26 cellular contexts compared by ENCODE assay signal in genomic region chr14:48125654-48126053, GRCh38.
DNase-seq lines count a peak whose midpoint lies in the region; ATAC-seq and TF ChIP-seq lines count a peak whose summit lies in the region.
"Had no signal": no experiment of that assay in that cellular context is flagged by ENCODE, and none has a peak within 500 bp of the region (broad histone marks: within the 10 kb centered on the region; RNA-seq: fewer than 3 reads in every experiment).

No MANE protein-coding gene starts in this region.

- POLR2A ChIA-PET in activated CD4-positive, alpha-beta T cell treated with anti-CD3 and anti-CD28 coated beads, Interleukin-2, amount 10 ng/mL, durations not matched to agents 7 days and 5 days (lab: Charles Lee): no interaction called here

- no peak for ATAC-seq in omental fat pad (ENCODE audit: low FRiP score)
- no peak for ATAC-seq in GM18858 (IDR thresholded peaks at IDR 0.05; ENCODE audit: unreplicated experiment)
- ATAC-seq: lower lobe of right lung had no signal

- CTCF ChIA-PET in activated CD4-positive, alpha-beta T cell treated with anti-CD3 and anti-CD28 coated beads, Interleukin-2, amount 10 ng/mL, durations not matched to agents 7 days and 5 days (lab: Charles Lee): no interaction called here

- TF ChIP-seq CTCF in LNCaP clone FGC (IDR thresholded peaks at IDR 0.05; ENCODE audit: control insufficient read depth, extremely low read depth, insufficient read depth): no peak
- no peak for TF ChIP-seq CTCF in omental fat pad (IDR thresholded peaks at IDR 0.05)

- no peak overlapping the region for H3K4me3 ChIP-seq in LNCaP clone FGC (ENCODE audit: low read depth, low read length)
- H3K4me3 ChIP-seq: breast epithelium, esophagus muscularis mucosa, GM23248, lower lobe of right lung, prostate gland, tibial nerve had no signal

- H3K27ac Mint-ChIP-seq in activated CD4-positive, alpha-beta T cell treated with anti-CD3 and anti-CD28 coated beads, Interleukin-2, amount 10 ng/mL, durations not matched to agents 7 days and 5 days: no peak overlapping the region
- H3K27ac Mint-ChIP-seq: activated CD4-positive, alpha-beta T cell treated with anti-CD3 and anti-CD28 coated beads, Interleukin-2, amount 10 ng/mL, durations not matched to agents 24 days and 14 days; activated naive CD4-positive, alpha-beta T cell treated with anti-CD3 and anti-CD28 coated beads for 36 hours had no signal

- no peaks in the 10 kb centered on the region for H3K27me3 Mint-ChIP-seq in activated CD4-positive, alpha-beta T cell treated with anti-CD3 and anti-CD28 coated beads, Interleukin-2, amount 10 ng/mL, durations not matched to agents 7 days and 5 days
- H3K27me3 Mint-ChIP-seq: activated CD4-positive, alpha-beta T cell treated with anti-CD3 and anti-CD28 coated beads, Interleukin-2, amount 10 ng/mL, durations not matched to agents 24 days and 14 days had no signal

- no peaks in the 10 kb centered on the region for H3K36me3 Mint-ChIP-seq in activated CD4-positive, alpha-beta T cell treated with anti-CD3 and anti-CD28 coated beads, Interleukin-2, amount 10 ng/mL, durations not matched to agents 7 days and 5 days (ENCODE audit: low read depth)

- peak; percentile 33 for DNase-seq in DMS 273 (lab: John Stamatoyannopoulos, UW; ENCODE audit: unreplicated experiment)
- peak; percentile 13 for DNase-seq in LNCaP clone FGC (ENCODE audit: low read depth)
- peak; percentile 86 for DNase-seq in SK-N-DZ (ENCODE audit: low spot score)
- peak; percentile 82 for DNase-seq in islet precursor cell
- DNase-seq in activated CD4-positive, alpha-beta T cell treated with anti-CD3 and anti-CD28 coated beads, Interleukin-2, amount 10 ng/mL, durations not matched to agents 7 days and 5 days: no peak
- DNase-seq in omental fat pad (ENCODE audit: low spot score): no peak
- no peak for DNase-seq in NCI-H146 (lab: John Stamatoyannopoulos, UW)
- DNase-seq: ACHN; activated CD4-positive, alpha-beta T cell treated with anti-CD3 and anti-CD28 coated beads, Interleukin-2, amount 10 ng/mL, durations not matched to agents 24 days and 14 days; activated naive CD4-positive, alpha-beta T cell treated with anti-CD3 and anti-CD28 coated beads for 36 hours; C1 segment of cervical spinal cord; Caco-2; GM23248; hypothalamus; kidney; lower lobe of right lung; MV-4-11; NCI-H187; SK-N-SH; stimulated activated CD8-positive, alpha-beta memory T cell treated with anti-CD3 and anti-CD28 coated beads, Interleukin-4, amount 100 ng/mL, for 48 hours; T-helper 2 cell had no signal

- no peak overlapping the region for H3K4me3 Mint-ChIP-seq in activated CD4-positive, alpha-beta T cell treated with anti-CD3 and anti-CD28 coated beads, Interleukin-2, amount 10 ng/mL, durations not matched to agents 7 days and 5 days
- H3K4me3 Mint-ChIP-seq: activated CD4-positive, alpha-beta T cell treated with anti-CD3 and anti-CD28 coated beads, Interleukin-2, amount 10 ng/mL, durations not matched to agents 24 days and 14 days; activated naive CD4-positive, alpha-beta T cell treated with anti-CD3 and anti-CD28 coated beads for 36 hours had no signal

- H3K9me3 Mint-ChIP-seq in activated CD4-positive, alpha-beta T cell treated with anti-CD3 and anti-CD28 coated beads, Interleukin-2, amount 10 ng/mL, durations not matched to agents 7 days and 5 days: peaks cover 2% of the 10 kb centered on the region
- H3K9me3 Mint-ChIP-seq: activated CD4-positive, alpha-beta T cell treated with anti-CD3 and anti-CD28 coated beads, Interleukin-2, amount 10 ng/mL, durations not matched to agents 24 days and 14 days; activated naive CD4-positive, alpha-beta T cell treated with anti-CD3 and anti-CD28 coated beads for 36 hours had no signal

- H3K4me1 Mint-ChIP-seq in activated CD4-positive, alpha-beta T cell treated with anti-CD3 and anti-CD28 coated beads, Interleukin-2, amount 10 ng/mL, durations not matched to agents 7 days and 5 days: no peaks in the 10 kb centered on the region
- H3K4me1 Mint-ChIP-seq: activated CD4-positive, alpha-beta T cell treated with anti-CD3 and anti-CD28 coated beads, Interleukin-2, amount 10 ng/mL, durations not matched to agents 24 days and 14 days had no signal

Comparison
In these comparisons a context has a peak if more than half of its experiments do, and no peak if none do; other contexts are left out.
1. DNase-seq: peak in DMS 273 (single experiment), LNCaP clone FGC (single experiment), SK-N-DZ (single experiment) and islet precursor cell (single experiment); none in activated CD4-positive, alpha-beta T cell treated with anti-CD3 and anti-CD28 coated beads, Interleukin-2, amount 10 ng/mL, durations not matched to agents 7 days and 5 days (single experiment), omental fat pad (single experiment) and NCI-H146 (single experiment).